2 cellular contexts compared by ENCODE assay signal in genomic region chr1:56148466-56149193, GRCh38.
TF ChIP-seq lines count a peak whose summit lies in the region.

No MANE protein-coding gene starts in this region.

TF ChIP-seq in SK-N-SH, 30 proteins besides CTCF, POLR2A, EP300 and RAD21 (continued from another document):
- TF ChIP-seq ELF1 (IDR thresholded peaks at IDR 0.05): no peak

TF ChIP-seq in SK-N-SH treated with all-trans-retinoic acid at 6 μM for 48 hours, 23 proteins besides CTCF, POLR2A, EP300 and RAD21 (continued from another document):
- TF ChIP-seq TSHZ2 (CRISPR knock-in tag; IDR thresholded peaks at IDR 0.05) (no peak), TOX (CRISPR knock-in tag; IDR thresholded peaks at IDR 0.05; ENCODE audit: borderline replicate concordance) (no peak), ISL1 (CRISPR knock-in tag; IDR thresholded peaks at IDR 0.05) (no peak), ZFP30 (CRISPR knock-in tag; IDR thresholded peaks at IDR 0.05) (no peak), BACH2 (CRISPR knock-in tag; IDR thresholded peaks at IDR 0.05; ENCODE audit: borderline replicate concordance) (no peak), ZNF70 (CRISPR knock-in tag; IDR thresholded peaks at IDR 0.05) (no peak)
